ENCODE assay signal across 8 cellular contexts in the genomic region with DNA sequence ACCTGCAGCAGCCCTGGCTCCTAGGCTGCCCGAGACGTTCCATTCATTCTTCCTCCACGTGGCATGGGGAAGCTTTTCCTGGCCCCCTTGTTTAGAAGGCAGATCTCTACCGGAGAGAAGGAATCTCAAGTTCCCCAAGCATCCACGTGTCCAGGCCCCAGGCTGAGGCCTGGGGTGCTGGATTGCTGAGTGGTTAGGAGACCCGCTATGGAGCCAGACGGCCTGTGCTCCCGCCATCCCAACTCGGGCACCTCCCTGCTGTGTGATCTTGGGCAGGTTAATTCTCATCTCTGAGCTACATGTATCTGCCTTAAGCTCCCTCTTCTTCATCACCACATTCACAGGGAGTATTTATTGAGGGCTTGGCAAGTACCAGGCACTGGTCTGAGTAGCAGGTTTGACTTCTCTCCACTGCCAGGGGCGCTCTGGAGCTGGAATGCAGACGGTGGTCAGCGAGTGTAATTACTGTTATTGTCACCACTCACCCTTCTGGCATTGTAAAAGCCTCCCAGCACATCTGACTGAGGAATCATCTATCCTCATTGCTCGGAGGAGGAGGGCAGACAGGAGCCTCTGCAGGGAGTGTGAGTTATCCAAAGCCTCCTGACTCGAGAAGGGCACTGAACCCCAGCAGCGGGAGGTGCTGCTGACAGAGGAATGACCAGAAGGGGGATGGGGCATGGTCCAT. TPM values are rescaled to one million over a fixed set of nuclear protein-coding genes. Genes with fewer than 3 reads are reported as not detected.
A peak's percentile ranks its signal among the peaks of the same experiment; 100 is the strongest.
DNase-seq lines count a peak whose midpoint lies in the region; ATAC-seq and TF ChIP-seq lines count a peak whose summit lies in the region.

No MANE protein-coding gene starts in this region.

- no peak overlapping the region for H3K4me3 Mint-ChIP-seq in activated T-helper 2 cell treated with anti-CD3 and anti-CD28 coated beads, Interferon-gamma antibody, Interleukin-2, Interleukin-4, amounts not matched to agents 10 μg/mL and 5 μg/mL and 100 μg/mL, durations not matched to agents 14 hours and 24 hours and 36 hours (ENCODE audit: low read depth)

- DNase-seq in GM04504 (ENCODE audit: low read depth) (peak; percentile 78), fibroblast of the aortic adventitia (ENCODE audit: low read depth) (peak; percentile 71), renal cortical epithelial cell (ENCODE audit: low read depth) (peak; percentile 96), NCI-H146 treated with DMSO at 0.1 percent for 48 hours (lab: John Stamatoyannopoulos, UW; ENCODE audit: unreplicated experiment) (no peak), NCI-H1105 treated with DMSO at 0.1 percent for 48 hours (lab: John Stamatoyannopoulos, UW) (no peak), putamen (ENCODE audit: low spot score) (no peak)
- no peak for DNase-seq in activated T-helper 2 cell treated with anti-CD3 and anti-CD28 coated beads, Interferon-gamma antibody, Interleukin-2, Interleukin-4, amounts not matched to agents 10 μg/mL and 5 μg/mL and 100 μg/mL, durations not matched to agents 14 hours and 24 hours and 36 hours (ENCODE audit: low spot score)

- peak; percentile 72 for ATAC-seq in SK-N-SH treated with all-trans-retinoic acid at 6 μM for 48 hours

- peaks cover 30% of the 10 kb centered on the region for H3K27me3 Mint-ChIP-seq in activated T-helper 2 cell treated with anti-CD3 and anti-CD28 coated beads, Interferon-gamma antibody, Interleukin-2, Interleukin-4, amounts not matched to agents 10 μg/mL and 5 μg/mL and 100 μg/mL, durations not matched to agents 14 hours and 24 hours and 36 hours (ENCODE audit: low read depth)

- intact Hi-C loops in activated T-helper 2 cell treated with anti-CD3 and anti-CD28 coated beads, Interferon-gamma antibody, Interleukin-2, Interleukin-4, amounts not matched to agents 10 μg/mL and 5 μg/mL and 100 μg/mL, durations not matched to agents 14 hours and 24 hours and 36 hours (cut with micrococcal nuclease), result loop anchor here (5.0 kb wide), 1 partner anchor 35 kb away; no protein-coding TSS in a partner anchor

- H3K4me1 Mint-ChIP-seq in activated T-helper 2 cell treated with anti-CD3 and anti-CD28 coated beads, Interferon-gamma antibody, Interleukin-2, Interleukin-4, amounts not matched to agents 10 μg/mL and 5 μg/mL and 100 μg/mL, durations not matched to agents 14 hours and 24 hours and 36 hours (ENCODE audit: low read depth), result peaks cover 12% of the 10 kb centered on the region

- no peak overlapping the region for H3K4me3 ChIP-seq in fibroblast of the aortic adventitia (ENCODE audit: low read depth, low read length)

- H3K9me3 Mint-ChIP-seq in activated T-helper 2 cell treated with anti-CD3 and anti-CD28 coated beads, Interferon-gamma antibody, Interleukin-2, Interleukin-4, amounts not matched to agents 10 μg/mL and 5 μg/mL and 100 μg/mL, durations not matched to agents 14 hours and 24 hours and 36 hours, result no peaks in the 10 kb centered on the region

- no peaks in the 10 kb centered on the region for H3K36me3 Mint-ChIP-seq in activated T-helper 2 cell treated with anti-CD3 and anti-CD28 coated beads, Interferon-gamma antibody, Interleukin-2, Interleukin-4, amounts not matched to agents 10 μg/mL and 5 μg/mL and 100 μg/mL, durations not matched to agents 14 hours and 24 hours and 36 hours (ENCODE audit: low read depth)

- H3K27ac Mint-ChIP-seq in activated T-helper 2 cell treated with anti-CD3 and anti-CD28 coated beads, Interferon-gamma antibody, Interleukin-2, Interleukin-4, amounts not matched to agents 10 μg/mL and 5 μg/mL and 100 μg/mL, durations not matched to agents 14 hours and 24 hours and 36 hours, result no peak overlapping the region

- peak; percentile 33 for TF ChIP-seq CTCF in fibroblast of the aortic adventitia (IDR thresholded peaks at IDR 0.05; ENCODE audit: insufficient read depth, low read length)

TF ChIP-seq in SK-N-SH treated with all-trans-retinoic acid at 6 μM for 48 hours, 23 proteins besides CTCF, POLR2A, EP300 and RAD21 (continues in another document):
- TF ChIP-seq ZFP30 (CRISPR knock-in tag; IDR thresholded peaks at IDR 0.05) (no peak), ZNF8 (CRISPR knock-in tag; IDR thresholded peaks at IDR 0.05) (no peak), ZC3H10 (CRISPR knock-in tag; IDR thresholded peaks at IDR 0.05) (no peak), ZNF565 (CRISPR knock-in tag; conservative IDR thresholded peaks at IDR 0.05; ENCODE audit: low read depth) (no peak), RARB (CRISPR knock-in tag; IDR thresholded peaks at IDR 0.05) (no peak), GLIS3 (CRISPR knock-in tag; IDR thresholded peaks at IDR 0.05) (no peak), BACH2 (CRISPR knock-in tag; IDR thresholded peaks at IDR 0.05; ENCODE audit: borderline replicate concordance) (no peak), CSDC2 (CRISPR knock-in tag; IDR thresholded peaks at IDR 0.05) (no peak), SNAI2 (CRISPR knock-in tag; IDR thresholded peaks at IDR 0.05) (no peak), PPARA (CRISPR knock-in tag; IDR thresholded peaks at IDR 0.05; ENCODE audit: borderline replicate concordance) (no peak), TOX (CRISPR knock-in tag; IDR thresholded peaks at IDR 0.05; ENCODE audit: borderline replicate concordance) (no peak), ARNTL (CRISPR knock-in tag; IDR thresholded peaks at IDR 0.05; ENCODE audit: borderline replicate concordance, low read depth) (no peak), ESRRG (CRISPR knock-in tag; IDR thresholded peaks at IDR 0.05) (no peak)
- TF ChIP-seq, protein P1, sequence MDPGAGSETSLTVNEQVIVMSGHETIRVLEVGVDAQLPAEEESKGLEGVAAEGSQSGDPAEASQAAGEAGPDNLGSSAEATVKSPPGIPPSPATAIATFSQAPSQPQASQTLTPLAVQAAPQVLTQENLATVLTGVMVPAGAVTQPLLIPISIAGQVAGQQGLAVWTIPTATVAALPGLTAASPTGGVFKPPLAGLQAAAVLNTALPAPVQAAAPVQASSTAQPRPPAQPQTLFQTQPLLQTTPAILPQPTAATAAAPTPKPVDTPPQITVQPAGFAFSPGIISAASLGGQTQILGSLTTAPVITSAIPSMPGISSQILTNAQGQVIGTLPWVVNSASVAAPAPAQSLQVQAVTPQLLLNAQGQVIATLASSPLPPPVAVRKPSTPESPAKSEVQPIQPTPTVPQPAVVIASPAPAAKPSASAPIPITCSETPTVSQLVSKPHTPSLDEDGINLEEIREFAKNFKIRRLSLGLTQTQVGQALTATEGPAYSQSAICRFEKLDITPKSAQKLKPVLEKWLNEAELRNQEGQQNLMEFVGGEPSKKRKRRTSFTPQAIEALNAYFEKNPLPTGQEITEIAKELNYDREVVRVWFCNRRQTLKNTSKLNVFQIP (CRISPR knock-in tag; IDR thresholded peaks at IDR 0.05; ENCODE audit: borderline replicate concordance, low read depth), result no peak
- TF ChIP-seq, protein P2, sequence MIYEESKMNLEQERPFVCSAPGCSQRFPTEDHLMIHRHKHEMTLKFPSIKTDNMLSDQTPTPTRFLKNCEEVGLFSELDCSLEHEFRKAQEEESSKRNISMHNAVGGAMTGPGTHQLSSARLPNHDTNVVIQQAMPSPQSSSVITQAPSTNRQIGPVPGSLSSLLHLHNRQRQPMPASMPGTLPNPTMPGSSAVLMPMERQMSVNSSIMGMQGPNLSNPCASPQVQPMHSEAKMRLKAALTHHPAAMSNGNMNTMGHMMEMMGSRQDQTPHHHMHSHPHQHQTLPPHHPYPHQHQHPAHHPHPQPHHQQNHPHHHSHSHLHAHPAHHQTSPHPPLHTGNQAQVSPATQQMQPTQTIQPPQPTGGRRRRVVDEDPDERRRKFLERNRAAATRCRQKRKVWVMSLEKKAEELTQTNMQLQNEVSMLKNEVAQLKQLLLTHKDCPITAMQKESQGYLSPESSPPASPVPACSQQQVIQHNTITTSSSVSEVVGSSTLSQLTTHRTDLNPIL (CRISPR knock-in tag; IDR thresholded peaks at IDR 0.05; ENCODE audit: low read depth), result no peak
- TF ChIP-seq, protein P3, sequence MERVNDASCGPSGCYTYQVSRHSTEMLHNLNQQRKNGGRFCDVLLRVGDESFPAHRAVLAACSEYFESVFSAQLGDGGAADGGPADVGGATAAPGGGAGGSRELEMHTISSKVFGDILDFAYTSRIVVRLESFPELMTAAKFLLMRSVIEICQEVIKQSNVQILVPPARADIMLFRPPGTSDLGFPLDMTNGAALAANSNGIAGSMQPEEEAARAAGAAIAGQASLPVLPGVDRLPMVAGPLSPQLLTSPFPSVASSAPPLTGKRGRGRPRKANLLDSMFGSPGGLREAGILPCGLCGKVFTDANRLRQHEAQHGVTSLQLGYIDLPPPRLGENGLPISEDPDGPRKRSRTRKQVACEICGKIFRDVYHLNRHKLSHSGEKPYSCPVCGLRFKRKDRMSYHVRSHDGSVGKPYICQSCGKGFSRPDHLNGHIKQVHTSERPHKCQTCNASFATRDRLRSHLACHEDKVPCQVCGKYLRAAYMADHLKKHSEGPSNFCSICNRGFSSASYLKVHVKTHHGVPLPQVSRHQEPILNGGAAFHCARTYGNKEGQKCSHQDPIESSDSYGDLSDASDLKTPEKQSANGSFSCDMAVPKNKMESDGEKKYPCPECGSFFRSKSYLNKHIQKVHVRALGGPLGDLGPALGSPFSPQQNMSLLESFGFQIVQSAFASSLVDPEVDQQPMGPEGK (CRISPR knock-in tag; IDR thresholded peaks at IDR 0.05; ENCODE audit: borderline replicate concordance), result no peak

RNA-seq across cellular contexts. Expression of a gene that starts 1.1 kb away (rescaled TPM):
- total RNA-seq in fibroblast of the aortic adventitia (ENCODE audit: low replicate concordance), result 1.6 and 9.8 TPM in 2 replicates
- 38.9 and 305 TPM in 2 replicates for total RNA-seq in renal cortical epithelial cell
- 1.8 and 1.9 TPM in 2 replicates for total RNA-seq in activated T-helper 2 cell treated with anti-CD3 and anti-CD28 coated beads, Interferon-gamma antibody, Interleukin-2, Interleukin-4, amounts not matched to agents 10 μg/mL and 5 μg/mL and 100 μg/mL, durations not matched to agents 14 hours and 24 hours and 36 hours

RNA-seq across cellular contexts. Expression of a gene that starts 40.8 kb away (rescaled TPM):
- total RNA-seq in fibroblast of the aortic adventitia (ENCODE audit: low replicate concordance), result not detected in 2 replicates
- not detected in 2 replicates for total RNA-seq in renal cortical epithelial cell
- not detected in 2 replicates for total RNA-seq in activated T-helper 2 cell treated with anti-CD3 and anti-CD28 coated beads, Interferon-gamma antibody, Interleukin-2, Interleukin-4, amounts not matched to agents 10 μg/mL and 5 μg/mL and 100 μg/mL, durations not matched to agents 14 hours and 24 hours and 36 hours

Comparison
In these comparisons a context has a peak if more than half of its experiments do, and no peak if none do; other contexts are left out.
1. DNase-seq: peak in GM04504 (single experiment), fibroblast of the aortic adventitia (single experiment) and renal cortical epithelial cell (single experiment); none in NCI-H146 treated with DMSO at 0.1 percent for 48 hours (single experiment), activated T-helper 2 cell treated with anti-CD3 and anti-CD28 coated beads, Interferon-gamma antibody, Interleukin-2, Interleukin-4, amounts not matched to agents 10 μg/mL and 5 μg/mL and 100 μg/mL, durations not matched to agents 14 hours and 24 hours and 36 hours (single experiment), NCI-H1105 treated with DMSO at 0.1 percent for 48 hours (single experiment) and putamen (single experiment).